8 cellular contexts compared by ENCODE assay signal in genomic region chr15:86624261-86625036, GRCh38.
A peak's percentile ranks its signal among the peaks of the same experiment; 100 is the strongest.
DNase-seq lines count a peak whose midpoint lies in the region; ATAC-seq and TF ChIP-seq lines count a peak whose summit lies in the region.

No MANE protein-coding gene starts in this region.

- peaks cover 0 to 8% (median 0%) of the 10 kb centered on the region in 45 donors for H3K27me3 ChIP-seq in dorsolateral prefrontal cortex

- H3K27ac ChIP-seq in dorsolateral prefrontal cortex = peak overlapping the region in 1 of 59 donors; percentile 50

- DNase-seq in NCI-H1694 treated with DMSO at 0.1 percent for 48 hours (lab: John Stamatoyannopoulos, UW) = peak; percentile 47
- DNase-seq in activated CD4-positive, alpha-beta T cell treated with anti-CD3 and anti-CD28 coated beads, Interleukin-2, amount 50 U/mL, for 1 hour = peak; percentile 14
- DNase-seq in dorsolateral prefrontal cortex = peak in 9 of 10 donors; percentile 25 to 81 (median 59)
- peak; percentile 26 for DNase-seq in medulla oblongata (ENCODE audit: extremely low spot score)
- DNase-seq in stimulated activated CD8-positive, alpha-beta memory T cell treated with anti-CD3 and anti-CD28 coated beads, Interleukin-2, amount 100 ng/mL, for 1 hour (ENCODE audit: low read depth in 2 of 2) = peak; percentile 14 to 43
- no peak for DNase-seq in NCI-H1436 (lab: John Stamatoyannopoulos, UW)

- peak overlapping the region in 1 of 59 donors; percentile 8 for H3K4me3 ChIP-seq in dorsolateral prefrontal cortex

- peak in 35 of 56 donors; percentile 11 to 54 (median 26) for TF ChIP-seq CTCF in dorsolateral prefrontal cortex (IDR thresholded peaks at IDR 0.05 in 54 of 56, conservative IDR thresholded peaks at IDR 0.05 in 2 of 56; ENCODE audit: low read depth in 1 of 56, partially characterized antibody in 56 of 56)

- intact Hi-C loops in dorsolateral prefrontal cortex (cut with DNase I) = no loop called here

- ATAC-seq in GM19463 (IDR thresholded peaks at IDR 0.05; ENCODE audit: unreplicated experiment) (peak; percentile 77), HG03097 (IDR thresholded peaks at IDR 0.05; ENCODE audit: low FRiP score, unreplicated experiment) (no peak)
